16 cellular contexts compared by ENCODE assay signal in genomic region chr3:190378240-190378891, GRCh38. TPM values are rescaled to one million over a fixed set of nuclear protein-coding genes. Genes with fewer than 3 reads are reported as not detected.
DNase-seq lines count a peak whose midpoint lies in the region; TF ChIP-seq lines count a peak whose summit lies in the region.
"Had no signal": no experiment of that assay in that cellular context is flagged by ENCODE, and none has a peak within 500 bp of the region (broad histone marks: within the 10 kb centered on the region; RNA-seq: fewer than 3 reads in every experiment).

No MANE protein-coding gene starts in this region.

- TF ChIP-seq POLR2A in breast epithelium (IDR thresholded peaks at IDR 0.05) (no peak), vagina (IDR thresholded peaks at IDR 0.05) (no peak)

- H3K27me3 Mint-ChIP-seq in MCF 10A (ENCODE audit: insufficient read depth, unreplicated experiment) = no peaks in the 10 kb centered on the region

- H3K4me1 Mint-ChIP-seq in MCF 10A (ENCODE audit: insufficient read depth, unreplicated experiment) = peaks cover 55% of the 10 kb centered on the region
- H3K4me1 Mint-ChIP-seq: natural killer cell had no signal

- H3K4me1 ChIP-seq in breast epithelium (no peaks in the 10 kb centered on the region), vagina (no peaks in the 10 kb centered on the region), SJCRH30 (peaks cover 12% of the 10 kb centered on the region)

- no TSS peak for BruUV-seq in MCF 10A (replicated peaks; lab: Mats Ljungman, UMichigan)

- POLR2A ChIA-PET in MCF 10A (lab: Yijun Ruan, JAX) = interaction anchor here (0.6 to 11.0 kb wide), 20 partner anchors 8 to 539 kb away, joined by 3 to 132 read pairs (median 5); partner anchors contain the start of genes CLDN1 and IL1RAP

- H3K27ac Mint-ChIP-seq in MCF 10A (ENCODE audit: low read depth, unreplicated experiment) = peak overlapping the region; percentile 2
- H3K27ac Mint-ChIP-seq: natural killer cell had no signal

- no peaks in the 10 kb centered on the region for H3K27me3 ChIP-seq in breast epithelium
- H3K27me3 ChIP-seq in vagina = no peaks in the 10 kb centered on the region
- H3K27me3 ChIP-seq in SJCRH30 = no peaks in the 10 kb centered on the region

- H3K27ac ChIP-seq in breast epithelium (no peak overlapping the region), vagina (peak overlapping the region; percentile 3), SJCRH30 (no peak overlapping the region)
- H3K27ac ChIP-seq: 22Rv1 had no signal

- H3K9me3 ChIP-seq in breast epithelium = no peaks in the 10 kb centered on the region
- H3K9me3 ChIP-seq in vagina = no peaks in the 10 kb centered on the region
- H3K9me3 ChIP-seq in SJCRH30 (replicated peaks) = no peaks in the 10 kb centered on the region

- H3K4me3 Mint-ChIP-seq in MCF 10A (ENCODE audit: unreplicated experiment) = no peak overlapping the region
- H3K4me3 Mint-ChIP-seq: natural killer cell had no signal

- no peaks in the 10 kb centered on the region for H3K9me3 Mint-ChIP-seq in MCF 10A (ENCODE audit: unreplicated experiment)

- intact Hi-C loops in MCF 10A (cut with micrococcal nuclease) (loop anchor here (1.0 kb wide), 1 partner anchor 33 kb away; no protein-coding TSS in a partner anchor), breast epithelium (cut with DNase I; ENCODE audit: low total_unique reads) (no loop called here), vagina (cut with DNase I) (no loop called here)

- no peaks in the 10 kb centered on the region for H3K36me3 Mint-ChIP-seq in MCF 10A (ENCODE audit: insufficient read depth, unreplicated experiment)
- H3K36me3 Mint-ChIP-seq: natural killer cell had no signal

- no peak for TF ChIP-seq CTCF in MCF 10A (IDR thresholded peaks at IDR 0.05; ENCODE audit: unreplicated experiment)
- no peak for TF ChIP-seq CTCF in breast epithelium (IDR thresholded peaks at IDR 0.05)
- no peak for TF ChIP-seq CTCF in astrocyte of the spinal cord (IDR thresholded peaks at IDR 0.05; ENCODE audit: low read depth, low read length)
- no peak for TF ChIP-seq CTCF in vagina (IDR thresholded peaks at IDR 0.05)

- CTCF ChIA-PET in MCF 10A (lab: Yijun Ruan, JAX) = interaction anchor here (0.6 to 3.5 kb wide), 6 partner anchors 14 to 768 kb away, joined by 3 to 22 read pairs (median 5); partner anchors contain the start of gene CLDN1

- in situ Hi-C loops in astrocyte of the spinal cord (cut with HindIII; ENCODE audit: low sequenced_read_pairs) = no loop called here

- H3K36me3 ChIP-seq in breast epithelium (no peaks in the 10 kb centered on the region), vagina (no peaks in the 10 kb centered on the region), SJCRH30 (no peaks in the 10 kb centered on the region)

- no peak overlapping the region for H3K4me3 ChIP-seq in breast epithelium
- H3K4me3 ChIP-seq in astrocyte of the spinal cord (ENCODE audit: low read depth, low read length) = no peak overlapping the region
- H3K4me3 ChIP-seq in vagina = no peak overlapping the region
- H3K4me3 ChIP-seq in SJCRH30 = no peak overlapping the region

- DNase-seq in MCF 10A (ENCODE audit: unreplicated experiment) = peak; percentile 98
- DNase-seq in breast epithelium (ENCODE audit: low spot score in 2 of 2) = no peak
- peak; percentile 90 for DNase-seq in astrocyte of the spinal cord (ENCODE audit: low read depth, low spot score)
- DNase-seq in iris pigment epithelial cell (ENCODE audit: low read depth) = peak; percentile 95
- DNase-seq in vagina (ENCODE audit: extremely low spot score in 2 of 2) = no peak
- DNase-seq in stimulated activated CD4-positive, alpha-beta T cell treated with anti-CD3 and anti-CD28 coated beads, Interleukin-4, amount 100 ng/mL, for 24 hours = no peak
- DNase-seq in SJCRH30 = no peak
- DNase-seq in UCSD-AML1 (lab: John Stamatoyannopoulos, UW; ENCODE audit: unreplicated experiment) = no peak
- DNase-seq: activated CD4-positive, alpha-beta T cell treated with anti-CD3 and anti-CD28 coated beads for 4 hours; Kasumi-1; kidney; natural killer cell; small intestine; T-helper 1 cell had no signal

RNA-seq across cellular contexts. Expression of gene CLDN16, which starts 9.6 kb away (rescaled TPM):
- 0.23 TPM in 1 of 2 replicates, not detected in the other for total RNA-seq in MCF 10A (2022)
- under 1 TPM in 1 of 3 donors, not detected in 2; 0.29 TPM for total RNA-seq in breast epithelium
- 0.49 TPM for total RNA-seq in vagina
- not detected in 2 replicates for total RNA-seq in SJCRH30 (2014; rRNA removed; shearing (Covaris generic))
- total RNA-seq: cerebellum, natural killer cell had no signal

RNA-seq across cellular contexts. Expression of gene CLDN1, which starts 56.1 kb away (rescaled TPM):
- total RNA-seq in MCF 10A (2022) = 197 and 263 TPM in 2 replicates
- 10 to 100 TPM in 1 of 3 donors, 1 to 10 TPM in 1, under 1 TPM in 1; 0.80 to 51.8 (median 2.9) TPM for total RNA-seq in breast epithelium
- 48.6 TPM for total RNA-seq in vagina
- 0.25 and 0.42 TPM in 2 replicates for total RNA-seq in SJCRH30 (2014; rRNA removed; shearing (Covaris generic))
- total RNA-seq: natural killer cell had no signal

Comparison
In these comparisons a context has a peak if more than half of its experiments do, and no peak if none do; other contexts are left out.
1. DNase-seq: peak in MCF 10A (single experiment), astrocyte of the spinal cord (single experiment) and iris pigment epithelial cell (single experiment); none in breast epithelium (0 of 2), vagina (0 of 2), stimulated activated CD4-positive, alpha-beta T cell treated with anti-CD3 and anti-CD28 coated beads, Interleukin-4, amount 100 ng/mL, for 24 hours (single experiment), SJCRH30 (0 of 2) and UCSD-AML1 (single experiment).